10 cellular contexts compared by ENCODE assay signal in genomic region chr2:155377178-155377780, GRCh38.
DNase-seq lines count a peak whose midpoint lies in the region; ATAC-seq and TF ChIP-seq lines count a peak whose summit lies in the region.
"Had no signal": no experiment of that assay in that cellular context is flagged by ENCODE, and none has a peak within 500 bp of the region (broad histone marks: within the 10 kb centered on the region; RNA-seq: fewer than 3 reads in every experiment).

No MANE protein-coding gene starts in this region.

- DNase-seq in G401 (ENCODE audit: low spot score) (peak; percentile 78), IMR-90 (peak; percentile 35), RWPE1 (ENCODE audit: low spot score) (peak; percentile 2), foreskin keratinocyte (no peak), lower leg skin (ENCODE audit: low spot score in 2 of 2) (no peak), GDM1 (lab: John Stamatoyannopoulos, UW) (no peak), activated T-cell treated with anti-CD3 and anti-CD28 coated beads for 4 hours (no peak)
- DNase-seq in natural killer cell treated with Interleukin-12 subunit alpha and Interleukin-12 subunit beta and Interleukin-15 and Interleukin-18, amount 100 ng/mL, for 72 hours (ENCODE audit: low spot score) = no peak

- H3K4ac ChIP-seq in IMR-90 (ENCODE audit: low read depth, low read length) = no peak overlapping the region

- peak overlapping the region; percentile 50; the same call in 1 of the 2 replicates for H3K4me2 ChIP-seq in IMR-90 (ENCODE audit: low read depth, low read length)

- H2BK120ac ChIP-seq in IMR-90 (ENCODE audit: low read depth, low read length) = no peak overlapping the region

- CTCF ChIA-PET in IMR-90 (lab: Yijun Ruan, JAX) (interaction anchor here (0.7 to 2.7 kb wide), 6 partner anchors 8 to 1973 kb away, joined by 3 to 11 read pairs (median 4); no protein-coding TSS in a partner anchor), RWPE1 (lab: Yijun Ruan, JAX) (interaction anchor here (0.6 to 1.3 kb wide), 7 partner anchors 362 to 1816 kb away, joined by 3 to 6 read pairs (median 4); no protein-coding TSS in a partner anchor)

- no peak overlapping the region for H3K18ac ChIP-seq in IMR-90 (ENCODE audit: low read depth, low read length)

- peak; percentile 43 for TF ChIP-seq CTCF in IMR-90 (conservative IDR thresholded peaks at IDR 0.05; ENCODE audit: low read depth, low read length)
- TF ChIP-seq CTCF in RWPE1 (conservative IDR thresholded peaks at IDR 0.05; ENCODE audit: low read depth) = peak; percentile 41
- TF ChIP-seq CTCF in foreskin keratinocyte (conservative IDR thresholded peaks at IDR 0.05) = peak; percentile 63
- TF ChIP-seq CTCF in lower leg skin (IDR thresholded peaks at IDR 0.05) = no peak

- H2AFZ ChIP-seq in IMR-90 (replicated peaks; ENCODE audit: low read length, poor library complexity) = no peak overlapping the region

- no peak overlapping the region for H2BK15ac ChIP-seq in IMR-90 (ENCODE audit: low read depth, low read length)

- H3K56ac ChIP-seq in IMR-90 (ENCODE audit: extremely low read depth, insufficient read depth, low read length) = no peak overlapping the region

- no peak overlapping the region for H2BK20ac ChIP-seq in IMR-90 (ENCODE audit: low read depth, low read length)

- POLR2A ChIA-PET in IMR-90 (lab: Charles Lee; ENCODE audit: unreplicated experiment) = no interaction called here
- POLR2A ChIA-PET in RWPE1 (lab: Yijun Ruan, JAX; ENCODE audit: low non-redundant PET) = interaction anchor here (0.6 kb wide), 1 partner anchor 1016 kb away, joined by 3 read pairs; no protein-coding TSS in a partner anchor

- intact Hi-C loops in IMR-90 (cut with micrococcal nuclease) = loop anchor here (2.0 to 5.0 kb wide), 4 partner anchors 955 to 1680 kb away; partner anchors contain the start of gene NR4A2
- intact Hi-C loops in lower leg skin (cut with DNase I; ENCODE audit: low total_unique reads) = loop anchor here (10.0 kb wide), 1 partner anchor 1518 kb away; no protein-coding TSS in a partner anchor

- in situ Hi-C loops in G401 (cut with HindIII; ENCODE audit: low sequenced_read_pairs) (no loop called here), IMR-90 (cut with MboI; ENCODE audit: low sequenced_read_pairs) (loop anchor here (25.0 kb wide), 2 partner anchors 1210 to 1960 kb away; partner anchors contain the start of gene ERMN)

- H3K9me3 Mint-ChIP-seq in natural killer cell treated with Interleukin-12 subunit alpha and Interleukin-12 subunit beta and Interleukin-15 and Interleukin-18, amount 100 ng/mL, for 72 hours = no peaks in the 10 kb centered on the region
- H3K9me3 Mint-ChIP-seq: naive thymus-derived CD8-positive, alpha-beta T cell; T-helper 1 cell treated with Interleukin-12 subunit alpha and Interleukin-12 subunit beta and Interleukin-4 antibody, amounts not matched to agents 30 μg/mL and 1 μg/mL, for 36 hours had no signal

- no peak overlapping the region for H3K4me3 Mint-ChIP-seq in natural killer cell treated with Interleukin-12 subunit alpha and Interleukin-12 subunit beta and Interleukin-15 and Interleukin-18, amount 100 ng/mL, for 72 hours
- H3K4me3 Mint-ChIP-seq: naive thymus-derived CD8-positive, alpha-beta T cell; T-helper 1 cell treated with Interleukin-12 subunit alpha and Interleukin-12 subunit beta and Interleukin-4 antibody, amounts not matched to agents 30 μg/mL and 1 μg/mL, for 36 hours had no signal

- H3K27me3 Mint-ChIP-seq in natural killer cell treated with Interleukin-12 subunit alpha and Interleukin-12 subunit beta and Interleukin-15 and Interleukin-18, amount 100 ng/mL, for 72 hours = no peaks in the 10 kb centered on the region

- no peak overlapping the region for H2BK5ac ChIP-seq in IMR-90 (ENCODE audit: low read depth, low read length, poor library complexity, severe bottlenecking)

- no peak overlapping the region for H4K91ac ChIP-seq in IMR-90 (ENCODE audit: insufficient read depth, low read depth, low read length)

- H3K27me3 ChIP-seq in IMR-90 (ENCODE audit: control insufficient read depth, insufficient read depth, low read length) = no peaks in the 10 kb centered on the region
- H3K27me3 ChIP-seq in foreskin keratinocyte = no peaks in the 10 kb centered on the region

- ATAC-seq in IMR-90 (ENCODE audit: low read depth) (no peak), foreskin keratinocyte (peak; percentile 48)
- ATAC-seq in natural killer cell treated with Interleukin-12 subunit alpha and Interleukin-12 subunit beta and Interleukin-15 and Interleukin-18, amount 100 ng/mL, for 72 hours = no peak
- ATAC-seq: naive thymus-derived CD8-positive, alpha-beta T cell had no signal

- no peaks in the 10 kb centered on the region for H3K9me3 ChIP-seq in IMR-90 (ENCODE audit: control insufficient read depth, insufficient read depth, low read length)

- H2AK5ac ChIP-seq in IMR-90 (ENCODE audit: low read depth, low read length) = no peak overlapping the region

- H3K79me1 ChIP-seq in IMR-90 (ENCODE audit: low read depth in 1 of 2, low read length in 2 of 2) = no peaks in the 10 kb centered on the region

- no peak overlapping the region for H3K23ac ChIP-seq in IMR-90 (ENCODE audit: low read depth, low read length)

- H3K36me3 ChIP-seq in IMR-90 (ENCODE audit: control insufficient read depth, insufficient read depth, low read length) = no peaks in the 10 kb centered on the region

- H3K27ac ChIP-seq in IMR-90 (ENCODE audit: insufficient read depth, low read length) = no peak overlapping the region
- no peak overlapping the region for H3K27ac ChIP-seq in RWPE1
- no peak overlapping the region for H3K27ac ChIP-seq in foreskin keratinocyte

- H3K14ac ChIP-seq in IMR-90 (replicated peaks; ENCODE audit: low read depth, low read length) = no peak overlapping the region

- no peak for TF ChIP-seq POLR2A in IMR-90 (IDR thresholded peaks at IDR 0.05; ENCODE audit: low read depth, low read length)
- TF ChIP-seq POLR2A in lower leg skin (IDR thresholded peaks at IDR 0.05) = no peak

- no CpG with 5 or more reads among the region's 6 CpGs for WGBS in IMR-90 (ENCODE audit: extremely low coverage in 2 of 2, insufficient read length in 1 of 2), 2 experiments
- WGBS in lower leg skin, 2 donors = 57 to 59% methylated on average over 6 of the region's 6 CpGs

- H2AK9ac ChIP-seq in IMR-90 (replicated peaks; ENCODE audit: low read depth, low read length, poor library complexity) = no peak overlapping the region

- H3K4me3 ChIP-seq in IMR-90 (ENCODE audit: insufficient read depth, low read depth, low read length) (no peak overlapping the region), lower leg skin (ENCODE audit: low read depth, poor library complexity, severe bottlenecking) (no peak overlapping the region)

- H4K5ac ChIP-seq in IMR-90 (ENCODE audit: low read depth, low read length) = no peak overlapping the region

- no peaks in the 10 kb centered on the region for H3K36me3 Mint-ChIP-seq in natural killer cell treated with Interleukin-12 subunit alpha and Interleukin-12 subunit beta and Interleukin-15 and Interleukin-18, amount 100 ng/mL, for 72 hours
- H3K36me3 Mint-ChIP-seq: naive thymus-derived CD8-positive, alpha-beta T cell had no signal

- no peak overlapping the region for H3K27ac Mint-ChIP-seq in natural killer cell treated with Interleukin-12 subunit alpha and Interleukin-12 subunit beta and Interleukin-15 and Interleukin-18, amount 100 ng/mL, for 72 hours
- H3K27ac Mint-ChIP-seq: naive thymus-derived CD8-positive, alpha-beta T cell; T-helper 1 cell treated with Interleukin-12 subunit alpha and Interleukin-12 subunit beta and Interleukin-4 antibody, amounts not matched to agents 30 μg/mL and 1 μg/mL, for 36 hours had no signal

- dilution Hi-C loops in IMR-90 (cut with HindIII; ENCODE audit: low sequenced_read_pairs, unreplicated experiment) = no loop called here

- no peak overlapping the region for H4K8ac ChIP-seq in IMR-90 (ENCODE audit: low read depth in 2 of 2, low read length in 2 of 2)

- no peaks in the 10 kb centered on the region for H4K20me1 ChIP-seq in IMR-90 (ENCODE audit: insufficient read depth, low read length)

- BruUV-seq in IMR-90 (replicated peaks; lab: Mats Ljungman, UMichigan) = no TSS peak

- H3K4me1 Mint-ChIP-seq in natural killer cell treated with Interleukin-12 subunit alpha and Interleukin-12 subunit beta and Interleukin-15 and Interleukin-18, amount 100 ng/mL, for 72 hours (ENCODE audit: low read depth in 2 of 2) = no peaks in the 10 kb centered on the region
- H3K4me1 Mint-ChIP-seq: naive thymus-derived CD8-positive, alpha-beta T cell had no signal

- TF ChIP-seq RAD21 in IMR-90 (IDR thresholded peaks at IDR 0.05; ENCODE audit: low read length) = peak; percentile 46

- H3K9me1 ChIP-seq in IMR-90 (ENCODE audit: insufficient read depth, low read length) = no peaks in the 10 kb centered on the region

- H3K4me1 ChIP-seq in IMR-90 (ENCODE audit: control insufficient read depth, insufficient read depth, low read length) = no peaks in the 10 kb centered on the region
- H3K4me1 ChIP-seq in foreskin keratinocyte = no peaks in the 10 kb centered on the region

- H3K9ac ChIP-seq in IMR-90 (ENCODE audit: low read depth, low read length) = no peak overlapping the region

TF ChIP-seq in IMR-90, 13 proteins besides CTCF, POLR2A, EP300 and RAD21:
- TF ChIP-seq MAZ (IDR thresholded peaks at IDR 0.05; ENCODE audit: borderline replicate concordance, low read depth, low read length) = no peak
- TF ChIP-seq SMC3 (IDR thresholded peaks at IDR 0.05; ENCODE audit: low read depth, low read length) = peak; percentile 31; the same call in 1 of the 2 replicates
TF ChIP-seq in IMR-90: peak in this region for 1.

Comparison
In these comparisons a context has a peak if more than half of its experiments do, and no peak if none do; other contexts are left out.
1. DNase-seq: peak in G401 (single experiment), IMR-90 (single experiment) and RWPE1 (single experiment); none in foreskin keratinocyte (0 of 2), lower leg skin (0 of 2), GDM1 (single experiment), natural killer cell treated with Interleukin-12 subunit alpha and Interleukin-12 subunit beta and Interleukin-15 and Interleukin-18, amount 100 ng/mL, for 72 hours (single experiment) and activated T-cell treated with anti-CD3 and anti-CD28 coated beads for 4 hours (single experiment).
2. CTCF ChIP-seq: peak in IMR-90 (single experiment), RWPE1 (single experiment) and foreskin keratinocyte (single experiment); none in lower leg skin (0 of 3).